ENCODE assay signal across 8 cellular contexts in genomic region chr7:90709501-90710465, GRCh38.
DNase-seq lines count a peak whose midpoint lies in the region; ATAC-seq lines count a peak whose summit lies in the region.

No MANE protein-coding gene starts in this region.

- no peaks in the 10 kb centered on the region for H3K36me3 Mint-ChIP-seq in activated CD4-positive, alpha-beta memory T cell treated with anti-CD3 and anti-CD28 coated beads, Interleukin-2, amount 10 ng/mL, durations not matched to agents 7 days and 5 days (ENCODE audit: low read depth)
- no peaks in the 10 kb centered on the region for H3K36me3 Mint-ChIP-seq in activated naive CD4-positive, alpha-beta T cell treated with anti-CD3 and anti-CD28 coated beads, Interleukin-2, amount 50 U/mL, for 72 hours

- no peaks in the 10 kb centered on the region for H3K4me1 Mint-ChIP-seq in activated CD4-positive, alpha-beta memory T cell treated with anti-CD3 and anti-CD28 coated beads, Interleukin-2, amount 10 ng/mL, durations not matched to agents 7 days and 5 days

- H3K27ac Mint-ChIP-seq in activated CD4-positive, alpha-beta memory T cell treated with anti-CD3 and anti-CD28 coated beads, Interleukin-2, amount 10 ng/mL, durations not matched to agents 7 days and 5 days: no peak overlapping the region
- no peak overlapping the region for H3K27ac Mint-ChIP-seq in activated naive CD4-positive, alpha-beta T cell treated with anti-CD3 and anti-CD28 coated beads, Interleukin-2, amount 50 U/mL, for 72 hours

- no peaks in the 10 kb centered on the region for H3K9me3 Mint-ChIP-seq in activated CD4-positive, alpha-beta memory T cell treated with anti-CD3 and anti-CD28 coated beads, Interleukin-2, amount 10 ng/mL, durations not matched to agents 7 days and 5 days
- H3K9me3 Mint-ChIP-seq in activated naive CD4-positive, alpha-beta T cell treated with anti-CD3 and anti-CD28 coated beads, Interleukin-2, amount 50 U/mL, for 72 hours: no peaks in the 10 kb centered on the region

- ATAC-seq in GM21737 (IDR thresholded peaks at IDR 0.05; ENCODE audit: unreplicated experiment): peak; percentile 50
- no peak for ATAC-seq in activated naive CD4-positive, alpha-beta T cell treated with anti-CD3 and anti-CD28 coated beads, Interleukin-2, amount 50 U/mL, for 72 hours

- H3K27me3 ChIP-seq in stomach smooth muscle (ENCODE audit: control insufficient read depth in 1 of 2, insufficient read depth in 2 of 2, low read length in 2 of 2): no peaks in the 10 kb centered on the region

- DNase-seq in NCI-H146 treated with DMSO at 0.1 percent for 48 hours (lab: John Stamatoyannopoulos, UW; ENCODE audit: unreplicated experiment) (peak; percentile 59), fibroblast of peridontal ligament (ENCODE audit: extremely low read depth) (peak; percentile 82)
- DNase-seq in activated CD4-positive, alpha-beta memory T cell treated with anti-CD3 and anti-CD28 coated beads, Interleukin-2, amount 10 ng/mL, durations not matched to agents 7 days and 5 days: no peak
- DNase-seq in activated CD4-positive, CD25-positive, alpha-beta regulatory T cell treated with anti-CD3 and anti-CD28 coated beads, Interleukin-2, amount 50 U/mL, for 72 hours: no peak
- no peak for DNase-seq in activated naive CD4-positive, alpha-beta T cell treated with anti-CD3 and anti-CD28 coated beads, Interleukin-2, amount 50 U/mL, for 72 hours (ENCODE audit: low spot score in 2 of 2)

- POLR2A ChIA-PET in activated CD4-positive, alpha-beta memory T cell treated with anti-CD3 and anti-CD28 coated beads, Interleukin-2, amount 10 ng/mL, durations not matched to agents 7 days and 5 days (lab: Charles Lee): no interaction called here

- peak overlapping the region; percentile 25 for H3K27ac ChIP-seq in stomach smooth muscle (ENCODE audit: low read length)

- peak overlapping the region in 1 of 2 donors; percentile 47 for H3K9ac ChIP-seq in stomach smooth muscle (ENCODE audit: low read length in 2 of 2)

- H3K4me3 Mint-ChIP-seq in activated CD4-positive, alpha-beta memory T cell treated with anti-CD3 and anti-CD28 coated beads, Interleukin-2, amount 10 ng/mL, durations not matched to agents 7 days and 5 days: no peak overlapping the region

- H3K27me3 Mint-ChIP-seq in activated CD4-positive, alpha-beta memory T cell treated with anti-CD3 and anti-CD28 coated beads, Interleukin-2, amount 10 ng/mL, durations not matched to agents 7 days and 5 days: no peaks in the 10 kb centered on the region

- H3K4me3 ChIP-seq in GM08714 (ENCODE audit: low read length) (peak overlapping the region; percentile 82), stomach smooth muscle (ENCODE audit: low read length in 2 of 2) (peak overlapping the region; percentile 27 to 64)

- H3K36me3 ChIP-seq in stomach smooth muscle (ENCODE audit: control insufficient read depth in 2 of 2, insufficient read depth in 2 of 2, low read length in 2 of 2): no peaks in the 10 kb centered on the region

- CTCF ChIA-PET in activated CD4-positive, alpha-beta memory T cell treated with anti-CD3 and anti-CD28 coated beads, Interleukin-2, amount 10 ng/mL, durations not matched to agents 7 days and 5 days (lab: Charles Lee): no interaction called here

- H3K4me1 ChIP-seq in stomach smooth muscle (ENCODE audit: control insufficient read depth, insufficient read depth, low read length): peaks cover 6% of the 10 kb centered on the region

- no peaks in the 10 kb centered on the region for H3K9me3 ChIP-seq in stomach smooth muscle (ENCODE audit: control insufficient read depth in 2 of 2, low read length in 2 of 2)

Comparison
In these comparisons a context has a peak if more than half of its experiments do, and no peak if none do; other contexts are left out.
1. DNase-seq: peak in NCI-H146 treated with DMSO at 0.1 percent for 48 hours (single experiment) and fibroblast of peridontal ligament (single experiment); none in activated CD4-positive, alpha-beta memory T cell treated with anti-CD3 and anti-CD28 coated beads, Interleukin-2, amount 10 ng/mL, durations not matched to agents 7 days and 5 days (single experiment), activated CD4-positive, CD25-positive, alpha-beta regulatory T cell treated with anti-CD3 and anti-CD28 coated beads, Interleukin-2, amount 50 U/mL, for 72 hours (single experiment) and activated naive CD4-positive, alpha-beta T cell treated with anti-CD3 and anti-CD28 coated beads, Interleukin-2, amount 50 U/mL, for 72 hours (0 of 2).